16 cellular contexts compared by ENCODE assay signal in the genomic region with DNA sequence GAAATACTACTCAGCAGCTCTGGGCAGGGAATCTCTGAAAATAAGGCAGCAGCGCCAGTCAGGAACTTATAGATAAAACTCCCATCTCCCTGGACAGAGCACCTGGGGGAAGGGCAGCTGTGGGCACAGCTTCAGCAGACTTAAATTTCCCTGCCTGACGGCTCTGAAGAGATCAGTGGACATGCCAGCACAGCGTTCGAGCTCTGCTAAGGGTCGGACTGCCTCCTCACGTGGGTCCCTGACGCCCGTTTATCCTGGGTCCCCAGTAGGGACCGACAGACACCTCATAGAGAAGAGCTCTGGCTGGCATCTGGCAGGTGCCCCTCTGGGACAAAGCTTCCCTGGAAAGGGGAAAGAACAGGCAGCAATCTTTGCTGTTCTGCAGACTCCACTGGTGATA. TPM values are rescaled to one million over a fixed set of nuclear protein-coding genes. Genes with fewer than 3 reads are reported as not detected.
DNase-seq lines count a peak whose midpoint lies in the region; ATAC-seq and TF ChIP-seq lines count a peak whose summit lies in the region.
"Had no signal": no experiment of that assay in that cellular context is flagged by ENCODE, and none has a peak within 500 bp of the region (broad histone marks: within the 10 kb centered on the region; RNA-seq: fewer than 3 reads in every experiment).

No MANE protein-coding gene starts in this region.

- peak; percentile 20 for DNase-seq in DMS53 treated with DMSO at 0.1 percent for 48 hours (lab: John Stamatoyannopoulos, UW; ENCODE audit: unreplicated experiment)
- DNase-seq in ascending aorta (ENCODE audit: low spot score in 2 of 2) = no peak
- DNase-seq in islet precursor cell = peak; percentile 48
- DNase-seq in T-cell = no peak
- no peak for DNase-seq in activated CD4-positive, CD25-positive, alpha-beta regulatory T cell (lab: John Stamatoyannopoulos, UW)
- no peak for DNase-seq in amniotic stem cell (lab: John Stamatoyannopoulos, UW)
- DNase-seq: C1 segment of cervical spinal cord; CD4-positive, alpha-beta T cell; COR-L47; DMS153; GF-D8; IMR-90 had no signal

- no peak overlapping the region for H3K4me3 Mint-ChIP-seq in T-cell
- H3K4me3 Mint-ChIP-seq: B cell; CD4-positive, alpha-beta T cell had no signal

- H3K9me3 Mint-ChIP-seq in T-cell = peaks cover 12 to 30% (median 13%) of the 10 kb centered on the region in 3 donors

- no peak for TF ChIP-seq CTCF in ascending aorta (IDR thresholded peaks at IDR 0.05)

- CTCF ChIA-PET in T-cell (lab: Charles Lee) = no interaction called here

- no peaks in the 10 kb centered on the region for H3K36me3 ChIP-seq in ascending aorta

- H3K27me3 Mint-ChIP-seq in T-cell = no peaks in the 10 kb centered on the region
- H3K27me3 Mint-ChIP-seq: B cell; CD4-positive, alpha-beta T cell had no signal

- POLR2A ChIA-PET in T-cell (lab: Charles Lee) = no interaction called here

- ATAC-seq in T-cell (replicated peaks in 1 of 4) = no peak
- ATAC-seq in GM21367 (IDR thresholded peaks at IDR 0.05; ENCODE audit: unreplicated experiment) = no peak
- ATAC-seq: HCT116 had no signal

- H3K36me3 Mint-ChIP-seq in T-cell = no peaks in the 10 kb centered on the region

- H3K9me3 ChIP-seq in ascending aorta = peaks cover 0 to 8% of the 10 kb centered on the region in 2 donors

- H3K4me1 ChIP-seq in ascending aorta = no peaks in the 10 kb centered on the region

- no peaks in the 10 kb centered on the region for H3K4me1 Mint-ChIP-seq in T-cell
- H3K4me1 Mint-ChIP-seq: B cell had no signal

- intact Hi-C loops in ascending aorta (cut with DNase I) = no loop called here

- no peaks in the 10 kb centered on the region for H3K27me3 ChIP-seq in ascending aorta

- no peak overlapping the region for H3K4me3 ChIP-seq in ascending aorta

- H3K27ac Mint-ChIP-seq in T-cell = no peak overlapping the region
- H3K27ac Mint-ChIP-seq: B cell; CD4-positive, alpha-beta T cell had no signal

- H3K27ac ChIP-seq in ascending aorta = peak overlapping the region; percentile 31 to 55

RNA-seq across cellular contexts. Expression of a gene that starts 59.0 kb away (rescaled TPM):
- total RNA-seq in ascending aorta (24.5 TPM), T-cell (not detected)
- total RNA-seq: B cell; CD4-positive, alpha-beta T cell; HT-29; IMR-90 had no signal

Comparison
In these comparisons a context has a peak if more than half of its experiments do, and no peak if none do; other contexts are left out.
1. DNase-seq: peak in DMS53 treated with DMSO at 0.1 percent for 48 hours (single experiment) and islet precursor cell (single experiment); none in ascending aorta (0 of 2), T-cell (0 of 34), activated CD4-positive, CD25-positive, alpha-beta regulatory T cell (0 of 4) and amniotic stem cell (single experiment).
2. RNA of a gene that starts 59.0 kb away (total RNA-seq): 24.5 TPM in ascending aorta (single experiment); not detected in T-cell; every median in the first group is over 10 times any median in the second.